Comparison of ENCODE assay signal across 18 cellular contexts in the genomic region with DNA sequence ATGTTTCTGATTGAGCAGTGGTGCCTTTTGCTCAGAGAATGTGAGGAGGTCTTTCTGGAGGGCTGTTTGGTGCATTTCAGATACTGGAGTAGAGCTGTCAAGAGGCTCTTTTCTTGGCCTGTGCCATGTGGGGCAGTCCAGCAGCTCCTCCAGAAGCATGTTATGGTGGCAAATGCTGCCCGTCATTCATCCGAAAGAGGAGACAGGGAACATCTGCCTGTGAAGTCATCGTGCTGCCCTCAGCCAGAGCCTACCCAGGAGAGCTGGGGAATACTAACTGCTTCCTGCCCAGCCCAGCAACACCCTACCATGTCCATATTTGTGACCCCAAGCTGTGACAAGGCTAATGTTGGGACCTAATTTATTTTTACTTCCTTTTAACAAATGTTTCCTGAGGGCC.
DNase-seq lines count a peak whose midpoint lies in the region; ATAC-seq and TF ChIP-seq lines count a peak whose summit lies in the region.
"Had no signal": no experiment of that assay in that cellular context is flagged by ENCODE, and none has a peak within 500 bp of the region (broad histone marks: within the 10 kb centered on the region; RNA-seq: fewer than 3 reads in every experiment).

No MANE protein-coding gene starts in this region.

- peak; percentile 39 to 50 for TF ChIP-seq POLR2A in gastrocnemius medialis (IDR thresholded peaks at IDR 0.05)

- peaks cover 11% of the 10 kb centered on the region for H3K4me1 ChIP-seq in PC-3 (ENCODE audit: insufficient read depth, low read length)
- no peaks in the 10 kb centered on the region; the same call in 1 of the 2 replicates for H3K4me1 ChIP-seq in iPS-20b (ENCODE audit: insufficient read depth, low read length)
- H3K4me1 ChIP-seq in gastrocnemius medialis, result peaks cover 35 to 40% of the 10 kb centered on the region in 2 donors
- H3K4me1 ChIP-seq: parathyroid adenoma had no signal

- H3K4me3 ChIP-seq in PC-3 (ENCODE audit: low read length) (no peak overlapping the region), iPS-20b (ENCODE audit: low read length) (peak overlapping the region; percentile 63), gastrocnemius medialis (no peak overlapping the region)
- H3K4me3 ChIP-seq: mucosa of descending colon, SJSA1, tibial artery had no signal

- H3K9me2 ChIP-seq in PC-3 (replicated peaks; ENCODE audit: low read length), result no peaks in the 10 kb centered on the region

- intact Hi-C loops in PC-3 (cut with micrococcal nuclease), result no loop called here
- intact Hi-C loops in gastrocnemius medialis (cut with DNase I; ENCODE audit: low total_unique reads), result loop anchor here (5.0 kb wide), 2 partner anchors 132 to 217 kb away; no protein-coding TSS in a partner anchor

- H3K27me3 ChIP-seq in PC-3 (ENCODE audit: low read length) (peaks cover 15% of the 10 kb centered on the region), iPS-20b (ENCODE audit: insufficient read depth, low read length) (no peaks in the 10 kb centered on the region), gastrocnemius medialis (no peaks in the 10 kb centered on the region)
- H3K27me3 ChIP-seq: SJSA1 had no signal

- CTCF ChIA-PET in PC-3 (lab: Charles Lee), result no interaction called here

- H3F3A ChIP-seq in PC-3 (ENCODE audit: low read length, unreplicated experiment), result no peaks in the 10 kb centered on the region

- peak overlapping the region; percentile 56; the same call in 1 of the 2 replicates for H2AFZ ChIP-seq in PC-3 (ENCODE audit: low read length)
- H2AFZ ChIP-seq: parathyroid adenoma had no signal

- H3K4me3 Mint-ChIP-seq in HFFc6, result peak overlapping the region; percentile 57
- H3K4me3 Mint-ChIP-seq: effector memory CD8-positive, alpha-beta T cell had no signal

- H3K36me3 ChIP-seq in PC-3 (ENCODE audit: low read depth, low read length), result no peaks in the 10 kb centered on the region
- H3K36me3 ChIP-seq in iPS-20b (ENCODE audit: insufficient read depth, low read depth, low read length), result no peaks in the 10 kb centered on the region
- no peaks in the 10 kb centered on the region for H3K36me3 ChIP-seq in gastrocnemius medialis
- H3K36me3 ChIP-seq: SJSA1, tibial artery had no signal

- DNase-seq in HFFc6 (no peak), PC-3 (no peak), gastrocnemius medialis (peak; percentile 70 to 78), medulla oblongata (ENCODE audit: extremely low spot score) (no peak), cerebellar nuclear complex (lab: John Stamatoyannopoulos, UW) (no peak), HuH-7.5 (ENCODE audit: low spot score) (no peak)
- DNase-seq: activated CD4-positive, CD25-positive, alpha-beta regulatory T cell treated with anti-CD3 and anti-CD28 coated beads, Interleukin-2, amount 50 U/mL, for 72 hours; effector memory CD8-positive, alpha-beta T cell; NCI-H446 treated with DMSO at 0.1 percent for 48 hours; stimulated activated CD4-positive, alpha-beta T cell treated with anti-CD3 and anti-CD28 coated beads, Interleukin-12 subunit alpha, Interleukin-12 subunit beta, amount 100 ng/mL, for 4 hours; T-helper 9 cell; tibial artery had no signal

- peaks cover 23% of the 10 kb centered on the region for H3K27me3 Mint-ChIP-seq in HFFc6 (ENCODE audit: insufficient read depth)

- no peak for TF ChIP-seq CTCF in HFFc6 (IDR thresholded peaks at IDR 0.05)
- no peak for TF ChIP-seq CTCF in PC-3 (conservative IDR thresholded peaks at IDR 0.05; ENCODE audit: low read depth, low read length)
- no peak for TF ChIP-seq CTCF in gastrocnemius medialis (IDR thresholded peaks at IDR 0.05 in 4 of 5, conservative IDR thresholded peaks at IDR 0.05 in 1 of 5)

- no peak overlapping the region for H3K4me2 ChIP-seq in PC-3 (ENCODE audit: low read length)

- H3K27ac ChIP-seq in PC-3 (ENCODE audit: low read length), result no peak overlapping the region
- H3K27ac ChIP-seq in iPS-20b (ENCODE audit: low read length), result peak overlapping the region; percentile 15
- peak overlapping the region; percentile 78 to 95 (median 88) for H3K27ac ChIP-seq in gastrocnemius medialis
- H3K27ac ChIP-seq: parathyroid adenoma, SJSA1, tibial artery had no signal

- H3K79me2 ChIP-seq in PC-3 (ENCODE audit: low read length), result no peaks in the 10 kb centered on the region
- H3K79me2 ChIP-seq: parathyroid adenoma had no signal

- H4K20me1 ChIP-seq in PC-3 (ENCODE audit: low read length), result no peaks in the 10 kb centered on the region

- BruUV-seq in PC-3 (replicated peaks; lab: Mats Ljungman, UMichigan), result no TSS peak

- no peak for ATAC-seq in PC-3
- ATAC-seq in gastrocnemius medialis, result peak; percentile 15 to 50
- ATAC-seq in GM18502 (IDR thresholded peaks at IDR 0.05; ENCODE audit: poor library complexity, unreplicated experiment), result no peak
- ATAC-seq: effector memory CD8-positive, alpha-beta T cell had no signal

- H3K36me3 Mint-ChIP-seq in HFFc6 (ENCODE audit: low read depth), result peaks cover 8% of the 10 kb centered on the region

- peaks cover 6% of the 10 kb centered on the region for H3K9me3 Mint-ChIP-seq in HFFc6
- H3K9me3 Mint-ChIP-seq: effector memory CD8-positive, alpha-beta T cell had no signal

- H3K9ac ChIP-seq in PC-3 (ENCODE audit: low read length) (no peak overlapping the region), iPS-20b (ENCODE audit: low read depth, low read length) (peak overlapping the region; percentile 50; the same call in 1 of the 2 replicates)
- H3K9ac ChIP-seq: parathyroid adenoma had no signal

- no peaks in the 10 kb centered on the region for H3K9me3 ChIP-seq in PC-3 (ENCODE audit: low read length)
- H3K9me3 ChIP-seq in iPS-20b (ENCODE audit: insufficient read depth, low read depth, low read length), result no peaks in the 10 kb centered on the region
- no peaks in the 10 kb centered on the region for H3K9me3 ChIP-seq in gastrocnemius medialis
- H3K9me3 ChIP-seq: mucosa of descending colon, SJSA1, tibial artery had no signal

- in situ Hi-C loops in gastrocnemius medialis (cut with MboI; ENCODE audit: low sequenced_read_pairs in 4 of 4), result loop anchor here in 1 of 4 donors (10.0 kb wide), 1 partner anchor 75 kb away; no protein-coding TSS in a partner anchor

- peaks cover 41% of the 10 kb centered on the region for H3K4me1 Mint-ChIP-seq in HFFc6 (ENCODE audit: low read depth)

- POLR2A ChIA-PET in PC-3 (lab: Charles Lee; ENCODE audit: unreplicated experiment), result no interaction called here

- no peak overlapping the region for H3K27ac Mint-ChIP-seq in HFFc6
- H3K27ac Mint-ChIP-seq: activated T-helper 2 cell treated with anti-CD3 and anti-CD28 coated beads, Interferon-gamma antibody, Interleukin-2, Interleukin-4, amounts not matched to agents 10 μg/mL and 5 μg/mL and 100 μg/mL, durations not matched to agents 14 hours and 24 hours and 36 hours; effector memory CD8-positive, alpha-beta T cell had no signal

Comparison
In these comparisons a context has a peak if more than half of its experiments do, and no peak if none do; other contexts are left out.
1. DNase-seq: peak in gastrocnemius medialis (2 of 2); none in HFFc6 (single experiment), PC-3 (single experiment), medulla oblongata (single experiment), cerebellar nuclear complex (0 of 2) and HuH-7.5 (single experiment).
2. ATAC-seq: peak in gastrocnemius medialis (2 of 2); none in PC-3 (single experiment) and GM18502 (single experiment).